ENCODE assay signal across 1 cellular context in the genomic region with DNA sequence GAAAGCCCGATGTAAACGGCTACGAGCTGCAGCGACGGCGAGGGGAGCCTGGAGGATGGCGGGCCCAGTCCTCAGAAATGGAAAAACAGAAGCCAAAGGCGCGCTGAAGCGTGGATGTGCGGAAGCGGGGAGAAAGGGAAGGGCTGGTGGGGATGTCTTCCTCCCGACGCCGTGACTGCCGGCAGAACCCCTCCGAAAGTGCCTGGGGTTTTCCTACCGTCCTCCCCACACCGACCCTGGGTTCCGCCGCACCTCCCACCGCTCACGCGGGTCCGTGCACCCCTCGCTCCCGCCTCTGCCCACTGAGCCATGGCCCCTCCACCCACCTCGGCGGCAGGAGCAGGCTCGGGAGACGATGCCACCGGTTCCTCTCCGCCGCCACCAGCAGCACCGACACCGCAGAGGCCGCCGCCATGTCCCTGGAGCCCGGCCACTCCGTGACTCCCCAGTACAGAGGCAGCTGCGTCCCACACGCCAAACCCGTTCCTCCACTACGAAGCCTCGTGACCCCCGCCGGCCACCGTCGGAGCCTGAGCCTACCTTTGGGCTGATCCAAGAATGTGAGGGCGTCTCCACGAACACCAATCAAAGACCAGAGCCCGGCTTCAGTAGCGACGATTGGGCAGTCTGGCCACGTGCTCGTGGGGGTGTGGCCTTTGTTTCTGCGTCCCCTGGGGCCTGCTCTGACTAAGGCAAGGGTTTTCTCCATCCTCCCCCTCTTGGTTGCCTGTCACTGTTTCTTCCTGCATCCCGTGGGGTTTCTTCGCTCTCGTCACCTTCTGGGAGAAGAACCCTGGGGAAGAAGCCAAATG.
A peak's percentile ranks its signal among the peaks of the same experiment; 100 is the strongest.
TF ChIP-seq lines count a peak whose summit lies in the region.

A gene (minus strand): TSS at position 471 of the 812 bp plus-strand sequence. CDS start 56 bp downstream, at position 415.

TF ChIP-seq in WTC11, 78 proteins besides CTCF, POLR2A, EP300 and RAD21 (continued from another document and continues in another):
- TF ChIP-seq, protein P1, sequence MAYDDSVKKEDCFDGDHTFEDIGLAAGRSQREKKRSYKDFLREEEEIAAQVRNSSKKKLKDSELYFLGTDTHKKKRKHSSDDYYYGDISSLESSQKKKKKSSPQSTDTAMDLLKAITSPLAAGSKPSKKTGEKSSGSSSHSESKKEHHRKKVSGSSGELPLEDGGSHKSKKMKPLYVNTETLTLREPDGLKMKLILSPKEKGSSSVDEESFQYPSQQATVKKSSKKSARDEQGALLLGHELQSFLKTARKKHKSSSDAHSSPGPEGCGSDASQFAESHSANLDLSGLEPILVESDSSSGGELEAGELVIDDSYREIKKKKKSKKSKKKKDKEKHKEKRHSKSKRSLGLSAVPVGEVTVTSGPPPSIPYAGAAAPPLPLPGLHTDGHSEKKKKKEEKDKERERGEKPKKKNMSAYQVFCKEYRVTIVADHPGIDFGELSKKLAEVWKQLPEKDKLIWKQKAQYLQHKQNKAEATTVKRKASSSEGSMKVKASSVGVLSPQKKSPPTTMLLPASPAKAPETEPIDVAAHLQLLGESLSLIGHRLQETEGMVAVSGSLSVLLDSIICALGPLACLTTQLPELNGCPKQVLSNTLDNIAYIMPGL (CRISPR knock-in tag; IDR thresholded peaks at IDR 0.05): peak; percentile 82; the same call in 1 of the 2 replicates
- no peak for TF ChIP-seq ZNF121 (CRISPR knock-in tag; IDR thresholded peaks at IDR 0.05)
- TF ChIP-seq, protein P2, sequence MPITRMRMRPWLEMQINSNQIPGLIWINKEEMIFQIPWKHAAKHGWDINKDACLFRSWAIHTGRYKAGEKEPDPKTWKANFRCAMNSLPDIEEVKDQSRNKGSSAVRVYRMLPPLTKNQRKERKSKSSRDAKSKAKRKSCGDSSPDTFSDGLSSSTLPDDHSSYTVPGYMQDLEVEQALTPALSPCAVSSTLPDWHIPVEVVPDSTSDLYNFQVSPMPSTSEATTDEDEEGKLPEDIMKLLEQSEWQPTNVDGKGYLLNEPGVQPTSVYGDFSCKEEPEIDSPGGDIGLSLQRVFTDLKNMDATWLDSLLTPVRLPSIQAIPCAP (CRISPR knock-in tag; IDR thresholded peaks at IDR 0.05): no peak
- TF ChIP-seq, protein P3, sequence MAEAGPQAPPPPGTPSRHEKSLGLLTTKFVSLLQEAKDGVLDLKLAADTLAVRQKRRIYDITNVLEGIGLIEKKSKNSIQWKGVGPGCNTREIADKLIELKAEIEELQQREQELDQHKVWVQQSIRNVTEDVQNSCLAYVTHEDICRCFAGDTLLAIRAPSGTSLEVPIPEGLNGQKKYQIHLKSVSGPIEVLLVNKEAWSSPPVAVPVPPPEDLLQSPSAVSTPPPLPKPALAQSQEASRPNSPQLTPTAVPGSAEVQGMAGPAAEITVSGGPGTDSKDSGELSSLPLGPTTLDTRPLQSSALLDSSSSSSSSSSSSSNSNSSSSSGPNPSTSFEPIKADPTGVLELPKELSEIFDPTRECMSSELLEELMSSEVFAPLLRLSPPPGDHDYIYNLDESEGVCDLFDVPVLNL (CRISPR knock-in tag; IDR thresholded peaks at IDR 0.05; ENCODE audit: borderline replicate concordance, low read depth): no peak
- TF ChIP-seq, protein P4, sequence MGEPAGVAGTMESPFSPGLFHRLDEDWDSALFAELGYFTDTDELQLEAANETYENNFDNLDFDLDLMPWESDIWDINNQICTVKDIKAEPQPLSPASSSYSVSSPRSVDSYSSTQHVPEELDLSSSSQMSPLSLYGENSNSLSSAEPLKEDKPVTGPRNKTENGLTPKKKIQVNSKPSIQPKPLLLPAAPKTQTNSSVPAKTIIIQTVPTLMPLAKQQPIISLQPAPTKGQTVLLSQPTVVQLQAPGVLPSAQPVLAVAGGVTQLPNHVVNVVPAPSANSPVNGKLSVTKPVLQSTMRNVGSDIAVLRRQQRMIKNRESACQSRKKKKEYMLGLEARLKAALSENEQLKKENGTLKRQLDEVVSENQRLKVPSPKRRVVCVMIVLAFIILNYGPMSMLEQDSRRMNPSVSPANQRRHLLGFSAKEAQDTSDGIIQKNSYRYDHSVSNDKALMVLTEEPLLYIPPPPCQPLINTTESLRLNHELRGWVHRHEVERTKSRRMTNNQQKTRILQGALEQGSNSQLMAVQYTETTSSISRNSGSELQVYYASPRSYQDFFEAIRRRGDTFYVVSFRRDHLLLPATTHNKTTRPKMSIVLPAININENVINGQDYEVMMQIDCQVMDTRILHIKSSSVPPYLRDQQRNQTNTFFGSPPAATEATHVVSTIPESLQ (CRISPR knock-in tag; IDR thresholded peaks at IDR 0.05): no peak
- TF ChIP-seq TP53 (CRISPR knock-in tag; IDR thresholded peaks at IDR 0.05): no peak
- TF ChIP-seq SMAD4 (CRISPR knock-in tag; IDR thresholded peaks at IDR 0.05): no peak
- TF ChIP-seq FOXJ3 (CRISPR knock-in tag; IDR thresholded peaks at IDR 0.05; ENCODE audit: borderline replicate concordance): no peak
- TF ChIP-seq, protein P5, sequence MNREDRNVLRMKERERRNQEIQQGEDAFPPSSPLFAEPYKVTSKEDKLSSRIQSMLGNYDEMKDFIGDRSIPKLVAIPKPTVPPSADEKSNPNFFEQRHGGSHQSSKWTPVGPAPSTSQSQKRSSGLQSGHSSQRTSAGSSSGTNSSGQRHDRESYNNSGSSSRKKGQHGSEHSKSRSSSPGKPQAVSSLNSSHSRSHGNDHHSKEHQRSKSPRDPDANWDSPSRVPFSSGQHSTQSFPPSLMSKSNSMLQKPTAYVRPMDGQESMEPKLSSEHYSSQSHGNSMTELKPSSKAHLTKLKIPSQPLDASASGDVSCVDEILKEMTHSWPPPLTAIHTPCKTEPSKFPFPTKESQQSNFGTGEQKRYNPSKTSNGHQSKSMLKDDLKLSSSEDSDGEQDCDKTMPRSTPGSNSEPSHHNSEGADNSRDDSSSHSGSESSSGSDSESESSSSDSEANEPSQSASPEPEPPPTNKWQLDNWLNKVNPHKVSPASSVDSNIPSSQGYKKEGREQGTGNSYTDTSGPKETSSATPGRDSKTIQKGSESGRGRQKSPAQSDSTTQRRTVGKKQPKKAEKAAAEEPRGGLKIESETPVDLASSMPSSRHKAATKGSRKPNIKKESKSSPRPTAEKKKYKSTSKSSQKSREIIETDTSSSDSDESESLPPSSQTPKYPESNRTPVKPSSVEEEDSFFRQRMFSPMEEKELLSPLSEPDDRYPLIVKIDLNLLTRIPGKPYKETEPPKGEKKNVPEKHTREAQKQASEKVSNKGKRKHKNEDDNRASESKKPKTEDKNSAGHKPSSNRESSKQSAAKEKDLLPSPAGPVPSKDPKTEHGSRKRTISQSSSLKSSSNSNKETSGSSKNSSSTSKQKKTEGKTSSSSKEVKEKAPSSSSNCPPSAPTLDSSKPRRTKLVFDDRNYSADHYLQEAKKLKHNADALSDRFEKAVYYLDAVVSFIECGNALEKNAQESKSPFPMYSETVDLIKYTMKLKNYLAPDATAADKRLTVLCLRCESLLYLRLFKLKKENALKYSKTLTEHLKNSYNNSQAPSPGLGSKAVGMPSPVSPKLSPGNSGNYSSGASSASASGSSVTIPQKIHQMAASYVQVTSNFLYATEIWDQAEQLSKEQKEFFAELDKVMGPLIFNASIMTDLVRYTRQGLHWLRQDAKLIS (CRISPR knock-in tag; IDR thresholded peaks at IDR 0.05; ENCODE audit: borderline replicate concordance): no peak
- peak; percentile 96; the same call in 1 of the 2 replicates for TF ChIP-seq FOXP1 (CRISPR knock-in tag; IDR thresholded peaks at IDR 0.05; ENCODE audit: borderline replicate concordance)
- TF ChIP-seq ZNF138 (CRISPR knock-in tag; conservative IDR thresholded peaks at IDR 0.05): no peak
- TF ChIP-seq RELA (CRISPR knock-in tag; IDR thresholded peaks at IDR 0.05; ENCODE audit: borderline replicate concordance): no peak; the same call in 1 of the 2 replicates
- TF ChIP-seq, protein P6, sequence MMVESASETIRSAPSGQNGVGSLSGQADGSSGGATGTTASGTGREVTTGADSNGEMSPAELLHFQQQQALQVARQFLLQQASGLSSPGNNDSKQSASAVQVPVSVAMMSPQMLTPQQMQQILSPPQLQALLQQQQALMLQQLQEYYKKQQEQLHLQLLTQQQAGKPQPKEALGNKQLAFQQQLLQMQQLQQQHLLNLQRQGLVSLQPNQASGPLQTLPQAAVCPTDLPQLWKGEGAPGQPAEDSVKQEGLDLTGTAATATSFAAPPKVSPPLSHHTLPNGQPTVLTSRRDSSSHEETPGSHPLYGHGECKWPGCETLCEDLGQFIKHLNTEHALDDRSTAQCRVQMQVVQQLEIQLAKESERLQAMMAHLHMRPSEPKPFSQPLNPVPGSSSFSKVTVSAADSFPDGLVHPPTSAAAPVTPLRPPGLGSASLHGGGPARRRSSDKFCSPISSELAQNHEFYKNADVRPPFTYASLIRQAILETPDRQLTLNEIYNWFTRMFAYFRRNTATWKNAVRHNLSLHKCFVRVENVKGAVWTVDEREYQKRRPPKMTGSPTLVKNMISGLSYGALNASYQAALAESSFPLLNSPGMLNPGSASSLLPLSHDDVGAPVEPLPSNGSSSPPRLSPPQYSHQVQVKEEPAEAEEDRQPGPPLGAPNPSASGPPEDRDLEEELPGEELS (CRISPR knock-in tag; IDR thresholded peaks at IDR 0.05): peak; percentile 91
- TF ChIP-seq, protein P7, sequence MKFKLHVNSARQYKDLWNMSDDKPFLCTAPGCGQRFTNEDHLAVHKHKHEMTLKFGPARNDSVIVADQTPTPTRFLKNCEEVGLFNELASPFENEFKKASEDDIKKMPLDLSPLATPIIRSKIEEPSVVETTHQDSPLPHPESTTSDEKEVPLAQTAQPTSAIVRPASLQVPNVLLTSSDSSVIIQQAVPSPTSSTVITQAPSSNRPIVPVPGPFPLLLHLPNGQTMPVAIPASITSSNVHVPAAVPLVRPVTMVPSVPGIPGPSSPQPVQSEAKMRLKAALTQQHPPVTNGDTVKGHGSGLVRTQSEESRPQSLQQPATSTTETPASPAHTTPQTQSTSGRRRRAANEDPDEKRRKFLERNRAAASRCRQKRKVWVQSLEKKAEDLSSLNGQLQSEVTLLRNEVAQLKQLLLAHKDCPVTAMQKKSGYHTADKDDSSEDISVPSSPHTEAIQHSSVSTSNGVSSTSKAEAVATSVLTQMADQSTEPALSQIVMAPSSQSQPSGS (CRISPR knock-in tag; IDR thresholded peaks at IDR 0.05; ENCODE audit: borderline replicate concordance, low read depth): no peak
- TF ChIP-seq MXD4 (CRISPR knock-in tag; IDR thresholded peaks at IDR 0.05; ENCODE audit: borderline replicate concordance): no peak
- TF ChIP-seq GTF2I (CRISPR knock-in tag; conservative IDR thresholded peaks at IDR 0.05): no peak
- TF ChIP-seq KAT7 (CRISPR knock-in tag; IDR thresholded peaks at IDR 0.05; ENCODE audit: borderline replicate concordance): peak; percentile 95; the same call in 1 of the 2 replicates
- TF ChIP-seq JUN (CRISPR knock-in tag; IDR thresholded peaks at IDR 0.05): no peak
- TF ChIP-seq, protein P8, sequence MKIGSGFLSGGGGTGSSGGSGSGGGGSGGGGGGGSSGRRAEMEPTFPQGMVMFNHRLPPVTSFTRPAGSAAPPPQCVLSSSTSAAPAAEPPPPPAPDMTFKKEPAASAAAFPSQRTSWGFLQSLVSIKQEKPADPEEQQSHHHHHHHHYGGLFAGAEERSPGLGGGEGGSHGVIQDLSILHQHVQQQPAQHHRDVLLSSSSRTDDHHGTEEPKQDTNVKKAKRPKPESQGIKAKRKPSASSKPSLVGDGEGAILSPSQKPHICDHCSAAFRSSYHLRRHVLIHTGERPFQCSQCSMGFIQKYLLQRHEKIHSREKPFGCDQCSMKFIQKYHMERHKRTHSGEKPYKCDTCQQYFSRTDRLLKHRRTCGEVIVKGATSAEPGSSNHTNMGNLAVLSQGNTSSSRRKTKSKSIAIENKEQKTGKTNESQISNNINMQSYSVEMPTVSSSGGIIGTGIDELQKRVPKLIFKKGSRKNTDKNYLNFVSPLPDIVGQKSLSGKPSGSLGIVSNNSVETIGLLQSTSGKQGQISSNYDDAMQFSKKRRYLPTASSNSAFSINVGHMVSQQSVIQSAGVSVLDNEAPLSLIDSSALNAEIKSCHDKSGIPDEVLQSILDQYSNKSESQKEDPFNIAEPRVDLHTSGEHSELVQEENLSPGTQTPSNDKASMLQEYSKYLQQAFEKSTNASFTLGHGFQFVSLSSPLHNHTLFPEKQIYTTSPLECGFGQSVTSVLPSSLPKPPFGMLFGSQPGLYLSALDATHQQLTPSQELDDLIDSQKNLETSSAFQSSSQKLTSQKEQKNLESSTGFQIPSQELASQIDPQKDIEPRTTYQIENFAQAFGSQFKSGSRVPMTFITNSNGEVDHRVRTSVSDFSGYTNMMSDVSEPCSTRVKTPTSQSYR (CRISPR knock-in tag; IDR thresholded peaks at IDR 0.05): 0 out of 2 replicates have a peak, but pooled peaks have one; percentile 53
- TF ChIP-seq, protein P9, sequence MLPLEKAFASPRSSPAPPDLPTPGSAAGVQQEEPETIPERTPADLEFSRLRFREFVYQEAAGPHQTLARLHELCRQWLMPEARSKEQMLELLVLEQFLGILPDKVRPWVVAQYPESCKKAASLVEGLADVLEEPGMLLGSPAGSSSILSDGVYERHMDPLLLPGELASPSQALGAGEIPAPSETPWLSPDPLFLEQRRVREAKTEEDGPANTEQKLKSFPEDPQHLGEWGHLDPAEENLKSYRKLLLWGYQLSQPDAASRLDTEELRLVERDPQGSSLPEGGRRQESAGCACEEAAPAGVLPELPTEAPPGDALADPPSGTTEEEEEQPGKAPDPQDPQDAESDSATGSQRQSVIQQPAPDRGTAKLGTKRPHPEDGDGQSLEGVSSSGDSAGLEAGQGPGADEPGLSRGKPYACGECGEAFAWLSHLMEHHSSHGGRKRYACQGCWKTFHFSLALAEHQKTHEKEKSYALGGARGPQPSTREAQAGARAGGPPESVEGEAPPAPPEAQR (CRISPR knock-in tag; IDR thresholded peaks at IDR 0.05): no peak
- TF ChIP-seq EMX1 (CRISPR knock-in tag; IDR thresholded peaks at IDR 0.05): no peak
- no peak for TF ChIP-seq ZNF263 (CRISPR knock-in tag; IDR thresholded peaks at IDR 0.05; ENCODE audit: low read depth)
- TF ChIP-seq, protein P10, sequence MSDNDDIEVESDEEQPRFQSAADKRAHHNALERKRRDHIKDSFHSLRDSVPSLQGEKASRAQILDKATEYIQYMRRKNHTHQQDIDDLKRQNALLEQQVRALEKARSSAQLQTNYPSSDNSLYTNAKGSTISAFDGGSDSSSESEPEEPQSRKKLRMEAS (CRISPR knock-in tag; IDR thresholded peaks at IDR 0.05): peak; percentile 93
- TF ChIP-seq, protein P11, sequence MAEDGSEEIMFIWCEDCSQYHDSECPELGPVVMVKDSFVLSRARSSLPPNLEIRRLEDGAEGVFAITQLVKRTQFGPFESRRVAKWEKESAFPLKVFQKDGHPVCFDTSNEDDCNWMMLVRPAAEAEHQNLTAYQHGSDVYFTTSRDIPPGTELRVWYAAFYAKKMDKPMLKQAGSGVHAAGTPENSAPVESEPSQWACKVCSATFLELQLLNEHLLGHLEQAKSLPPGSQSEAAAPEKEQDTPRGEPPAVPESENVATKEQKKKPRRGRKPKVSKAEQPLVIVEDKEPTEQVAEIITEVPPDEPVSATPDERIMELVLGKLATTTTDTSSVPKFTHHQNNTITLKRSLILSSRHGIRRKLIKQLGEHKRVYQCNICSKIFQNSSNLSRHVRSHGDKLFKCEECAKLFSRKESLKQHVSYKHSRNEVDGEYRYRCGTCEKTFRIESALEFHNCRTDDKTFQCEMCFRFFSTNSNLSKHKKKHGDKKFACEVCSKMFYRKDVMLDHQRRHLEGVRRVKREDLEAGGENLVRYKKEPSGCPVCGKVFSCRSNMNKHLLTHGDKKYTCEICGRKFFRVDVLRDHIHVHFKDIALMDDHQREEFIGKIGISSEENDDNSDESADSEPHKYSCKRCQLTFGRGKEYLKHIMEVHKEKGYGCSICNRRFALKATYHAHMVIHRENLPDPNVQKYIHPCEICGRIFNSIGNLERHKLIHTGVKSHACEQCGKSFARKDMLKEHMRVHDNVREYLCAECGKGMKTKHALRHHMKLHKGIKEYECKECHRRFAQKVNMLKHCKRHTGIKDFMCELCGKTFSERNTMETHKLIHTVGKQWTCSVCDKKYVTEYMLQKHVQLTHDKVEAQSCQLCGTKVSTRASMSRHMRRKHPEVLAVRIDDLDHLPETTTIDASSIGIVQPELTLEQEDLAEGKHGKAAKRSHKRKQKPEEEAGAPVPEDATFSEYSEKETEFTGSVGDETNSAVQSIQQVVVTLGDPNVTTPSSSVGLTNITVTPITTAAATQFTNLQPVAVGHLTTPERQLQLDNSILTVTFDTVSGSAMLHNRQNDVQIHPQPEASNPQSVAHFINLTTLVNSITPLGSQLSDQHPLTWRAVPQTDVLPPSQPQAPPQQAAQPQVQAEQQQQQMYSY (CRISPR knock-in tag; IDR thresholded peaks at IDR 0.05): no peak
